ENCODE assay signal across 20 cellular contexts in the genomic region with DNA sequence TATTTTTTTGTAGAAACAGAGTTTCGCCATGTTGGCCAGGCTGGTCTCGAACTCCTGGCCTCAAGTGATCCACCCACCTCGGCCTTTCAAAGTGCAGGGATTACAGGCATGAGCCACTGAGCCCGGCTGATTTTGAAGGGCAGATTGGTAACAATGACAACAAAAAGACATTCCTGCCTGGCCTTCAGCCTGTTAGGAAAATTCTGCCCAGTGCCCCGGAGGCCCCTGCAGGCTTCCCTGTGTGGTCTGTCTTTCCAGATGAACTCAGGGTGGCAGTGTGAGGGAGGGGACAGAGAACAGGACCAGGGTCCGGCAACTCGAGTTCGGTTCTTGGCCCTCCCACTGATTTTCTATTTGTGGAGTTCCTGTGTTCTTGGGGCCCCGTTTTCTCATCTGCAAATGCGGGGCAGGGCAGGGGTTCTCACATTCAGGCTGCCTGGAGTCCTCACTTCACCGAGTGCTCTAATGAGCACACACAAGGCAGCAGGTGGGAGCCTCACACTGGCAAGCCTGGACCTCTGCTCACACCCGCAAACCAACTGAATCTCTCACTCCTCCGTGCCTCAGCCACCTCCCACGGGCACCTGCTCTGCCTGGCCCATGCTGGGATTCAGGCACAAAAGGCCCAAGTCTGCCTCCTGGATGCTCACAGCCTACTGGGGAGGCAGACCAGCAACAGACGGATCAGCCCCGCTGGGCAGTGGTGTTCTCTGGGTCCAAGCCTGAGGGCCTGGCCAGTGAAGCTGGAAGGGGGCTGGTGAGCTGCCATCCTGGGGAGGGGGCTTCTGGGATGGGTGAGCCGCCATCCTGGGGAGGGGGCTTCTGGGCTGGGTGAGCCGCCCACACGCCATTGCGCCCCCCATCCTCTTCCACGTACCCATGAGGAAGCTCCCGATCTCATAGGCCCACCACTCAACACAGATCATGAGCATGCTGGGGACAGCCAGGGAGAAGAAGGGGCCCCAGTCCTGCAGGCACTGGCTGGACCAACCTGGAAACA. TPM values are rescaled to one million over a fixed set of nuclear protein-coding genes. Genes with fewer than 3 reads are reported as not detected.
DNase-seq lines count a peak whose midpoint lies in the region; ATAC-seq, FAIRE-seq and TF ChIP-seq lines count a peak whose summit lies in the region.
"Had no signal": no experiment of that assay in that cellular context is flagged by ENCODE, and none has a peak within 500 bp of the region (broad histone marks: within the 10 kb centered on the region; RNA-seq: fewer than 3 reads in every experiment).

No MANE protein-coding gene starts in this region.

- no peak for TF ChIP-seq CTCF in mammary epithelial cell (conservative IDR thresholded peaks at IDR 0.05 in 1 of 2, IDR thresholded peaks at IDR 0.05 in 1 of 2; ENCODE audit: extremely low read depth in 1 of 2, insufficient read depth in 1 of 2, low read depth in 1 of 2, low read length in 2 of 2)
- TF ChIP-seq CTCF in osteoblast (IDR thresholded peaks at IDR 0.05; ENCODE audit: extremely low read depth, low read depth, low read length): no peak
- no peak for TF ChIP-seq CTCF in PC-9 (conservative IDR thresholded peaks at IDR 0.05)

- BruUV-seq in mammary epithelial cell (replicated peaks; lab: Mats Ljungman, UMichigan) (no TSS peak), PC-9 (replicated peaks; lab: Mats Ljungman, UMichigan) (no TSS peak)

- no peaks in the 10 kb centered on the region for H3K9me2 ChIP-seq in PC-9 (ENCODE audit: insufficient read depth)

- POLR2A ChIA-PET in PC-9 (lab: Charles Lee; ENCODE audit: unreplicated experiment): interaction anchor here (0.6 to 1.2 kb wide), 2 partner anchors 10 to 58 kb away, joined by 3 to 5 read pairs; partner anchors contain the start of gene ALDH3A2

- H3F3A ChIP-seq in PC-9 (ENCODE audit: insufficient read depth, low read depth): no peaks in the 10 kb centered on the region; the same call in none of the 2 replicates

- CTCF ChIA-PET in mammary epithelial cell (lab: Charles Lee; ENCODE audit: low non-redundant PET): no interaction called here
- CTCF ChIA-PET in PC-9 (lab: Charles Lee): interaction anchor here (0.5 to 0.7 kb wide), 5 partner anchors 17 to 257 kb away, joined by 3 to 12 read pairs (median 6); no protein-coding TSS in a partner anchor

- dilution Hi-C loops in mammary epithelial cell (cut with HindIII; ENCODE audit: low sequenced_read_pairs): no loop called here

- no peak for ATAC-seq in GM21526 (IDR thresholded peaks at IDR 0.05; ENCODE audit: low FRiP score, unreplicated experiment)
- ATAC-seq: gastroesophageal sphincter had no signal

- intact Hi-C loops in mammary epithelial cell (cut with micrococcal nuclease): loop anchor here (2.0 kb wide), 1 partner anchor 19 kb away; no protein-coding TSS in a partner anchor
- intact Hi-C loops in PC-9 (cut with micrococcal nuclease; ENCODE audit: unreplicated experiment): no loop called here

- in situ Hi-C loops in mammary epithelial cell (cut with MboI; ENCODE audit: low sequenced_read_pairs in 2 of 2): no loop called here

- H3K4me2 ChIP-seq in mammary epithelial cell (ENCODE audit: insufficient read depth, low read depth, low read length) (no peak overlapping the region), osteoblast (ENCODE audit: insufficient read depth, low read length) (no peak overlapping the region), PC-9 (no peak overlapping the region)
- H3K4me2 ChIP-seq: BLaER1 had no signal

- H3K36me3 ChIP-seq in mammary epithelial cell (ENCODE audit: insufficient read depth, low read length) (no peaks in the 10 kb centered on the region), osteoblast (ENCODE audit: insufficient read depth, low read length) (no peaks in the 10 kb centered on the region), PC-9 (ENCODE audit: low read depth) (no peaks in the 10 kb centered on the region)
- H3K36me3 ChIP-seq: BLaER1, colonic mucosa, gastroesophageal sphincter had no signal

- no peaks in the 10 kb centered on the region for H4K20me1 ChIP-seq in mammary epithelial cell (ENCODE audit: insufficient read depth, low read length)
- no peaks in the 10 kb centered on the region for H4K20me1 ChIP-seq in osteoblast (ENCODE audit: insufficient read depth, low read length)
- H4K20me1 ChIP-seq in PC-9 (ENCODE audit: insufficient read depth): no peaks in the 10 kb centered on the region
- H4K20me1 ChIP-seq: BLaER1 had no signal

- H3K27me3 ChIP-seq in mammary epithelial cell (ENCODE audit: insufficient read depth, low read length) (no peaks in the 10 kb centered on the region), osteoblast (ENCODE audit: insufficient read depth, low read length) (no peaks in the 10 kb centered on the region), PC-9 (ENCODE audit: insufficient read depth, low read depth) (no peaks in the 10 kb centered on the region)
- H3K27me3 ChIP-seq: BLaER1, colonic mucosa, gastroesophageal sphincter had no signal

- no peaks in the 10 kb centered on the region for H3K79me2 ChIP-seq in mammary epithelial cell (ENCODE audit: insufficient read depth, low read length)
- H3K79me2 ChIP-seq in osteoblast (ENCODE audit: insufficient read depth, low read length): no peaks in the 10 kb centered on the region
- H3K79me2 ChIP-seq in PC-9 (ENCODE audit: low read depth): no peaks in the 10 kb centered on the region

- H3K9me3 ChIP-seq in mammary epithelial cell (replicated peaks; ENCODE audit: insufficient read depth, low read length) (no peaks in the 10 kb centered on the region), osteoblast (ENCODE audit: low read depth, low read length) (no peaks in the 10 kb centered on the region), PC-9 (ENCODE audit: insufficient read depth, low read depth) (no peaks in the 10 kb centered on the region)
- H3K9me3 ChIP-seq: BLaER1, colonic mucosa, gastroesophageal sphincter had no signal

- H3K27ac ChIP-seq in mammary epithelial cell (ENCODE audit: insufficient read depth, low read depth, low read length) (no peak overlapping the region), osteoblast (ENCODE audit: low read depth, low read length) (no peak overlapping the region), PC-9 (no peak overlapping the region)
- H3K27ac ChIP-seq: BLaER1, colonic mucosa, gastroesophageal sphincter had no signal

- no peak for TF ChIP-seq POLR2A in GM12892 (IDR thresholded peaks at IDR 0.05; ENCODE audit: low read depth, low read length)

- no peak overlapping the region for H3K4me3 ChIP-seq in mammary epithelial cell (replicated peaks in 1 of 3; ENCODE audit: insufficient read depth in 1 of 3, low read depth in 2 of 3, low read length in 3 of 3)
- H3K4me3 ChIP-seq in osteoblast (ENCODE audit: insufficient read depth, low read length): no peak overlapping the region
- H3K4me3 ChIP-seq in PC-9: no peak overlapping the region
- H3K4me3 ChIP-seq: BLaER1, colonic mucosa, gastroesophageal sphincter, lung had no signal

- peak overlapping the region; percentile 27 for H2AFZ ChIP-seq in mammary epithelial cell (ENCODE audit: low read depth, low read length)
- H2AFZ ChIP-seq in osteoblast (ENCODE audit: low read length): no peak overlapping the region
- H2AFZ ChIP-seq in PC-9: no peak overlapping the region

- FAIRE-seq in GM12892 (lab: Jason Lieb, UNC): no peak
- FAIRE-seq: GM18507, small intestine had no signal

- no peak overlapping the region for H3K9ac ChIP-seq in mammary epithelial cell (ENCODE audit: insufficient read depth, low read length)
- H3K9ac ChIP-seq: BLaER1 had no signal

- WGBS in mammary epithelial cell (ENCODE audit: low coverage, missing lambda C conversion rate): 42% methylated on average over 13 of the region's 22 CpGs

- H3K4me1 ChIP-seq in mammary epithelial cell (ENCODE audit: insufficient read depth, low read length): peaks cover 20% of the 10 kb centered on the region
- H3K4me1 ChIP-seq in osteoblast (ENCODE audit: insufficient read depth, low read length): no peaks in the 10 kb centered on the region
- H3K4me1 ChIP-seq in PC-9 (replicated peaks; ENCODE audit: insufficient read depth): peaks cover 13% of the 10 kb centered on the region; the same call in 1 of the 2 replicates
- H3K4me1 ChIP-seq: BLaER1, colonic mucosa had no signal

- DNase-seq in GM12892 (ENCODE audit: insufficient read length) (peak; percentile 19), HuH-7 (ENCODE audit: low spot score) (peak; percentile 5), mammary epithelial cell (no peak), osteoblast (ENCODE audit: insufficient read length, low spot score, missing footprints) (peak; percentile 80), dedifferentiated amniotic fluid mesenchymal stem cell (ENCODE audit: extremely low spot score) (no peak), PC-9 (no peak)
- DNase-seq in stimulated activated naive CD4-positive, alpha-beta T cell (lab: John Stamatoyannopoulos, UW): no peak
- DNase-seq: activated CD4-positive, alpha-beta T cell treated with anti-CD3 and anti-CD28 coated beads, Interleukin-2, amount 50 U/mL, for 48 hours; activated T-cell treated with anti-CD3 and anti-CD28 coated beads, Interleukin-2, amount 50 U/mL, for 1 hour; colonic mucosa; IMR-90; MM.1S; NK-92 treated with Interleukin-12 subunit alpha and Interleukin-12 subunit beta, amount 100 ng/mL, for 24 hours; small intestine had no signal

RNA-seq across cellular contexts. Expression of gene SLC47A2, which starts 10.3 kb away (rescaled TPM):
- not detected for polyA plus RNA-seq in GM12892 (2012; ENCODE audit: missing spikeins)
- total RNA-seq in mammary epithelial cell: 1 to 10 TPM; 1.5 to 9.5 TPM
- polyA plus RNA-seq in mammary epithelial cell: 0.60 TPM
- polyA minus RNA-seq in mammary epithelial cell: 3.0 TPM
- not detected in 2 replicates for total RNA-seq in osteoblast
- total RNA-seq in PC-9 (2021): 38.9 and 42.6 TPM in 2 replicates
- total RNA-seq: gastroesophageal sphincter, IMR-90, RPMI7951 had no signal
- polyA plus RNA-seq: IMR-90 had no signal

RNA-seq across cellular contexts. Expression of gene ALDH3A1, which starts 42.0 kb away (rescaled TPM):
- polyA plus RNA-seq in GM12892 (2012; ENCODE audit: missing spikeins): not detected
- total RNA-seq in mammary epithelial cell (10 to 100 TPM in 1 of 2 donors, under 1 TPM in 1; 0.49 to 21.8 TPM), osteoblast (under 0.01 TPM in 1 of 2 replicates, not detected in the other), PC-9 (2021) (1,620 and 1,906 TPM in 2 replicates)
- polyA plus RNA-seq in mammary epithelial cell: 6.9 TPM
- polyA minus RNA-seq in mammary epithelial cell: 16.7 TPM
- total RNA-seq: IMR-90, RPMI7951 had no signal
- polyA plus RNA-seq: IMR-90 had no signal

RNA-seq across cellular contexts. Expression of gene ALDH3A2, which starts 57.5 kb away (rescaled TPM):
- 21.1 TPM for polyA plus RNA-seq in GM12892 (2012; ENCODE audit: missing spikeins)
- total RNA-seq in mammary epithelial cell: 100 to 1,000 TPM in 1 of 2 donors, 10 to 100 TPM in 1; 59.5 to 212 TPM
- polyA plus RNA-seq in mammary epithelial cell: 70.0 TPM
- 158 TPM for polyA minus RNA-seq in mammary epithelial cell
- total RNA-seq in osteoblast: 61.0 and 82.2 TPM in 2 replicates
- total RNA-seq in PC-9 (2021): 271 and 290 TPM in 2 replicates

Comparison
In these comparisons a context has a peak if more than half of its experiments do, and no peak if none do; other contexts are left out.
1. DNase-seq: peak in GM12892 (single experiment), HuH-7 (single experiment) and osteoblast (single experiment); none in mammary epithelial cell (single experiment), dedifferentiated amniotic fluid mesenchymal stem cell (single experiment), stimulated activated naive CD4-positive, alpha-beta T cell (0 of 6) and PC-9 (0 of 2).
2. RNA of gene ALDH3A1, which starts 42.0 kb away (total RNA-seq): 1,620 to 1,906 TPM in PC-9; 0.49 to 21.8 TPM in mammary epithelial cell and under 0.01 TPM in osteoblast; every median in the first group is over 10 times any median in the second.